In the genomic region with DNA sequence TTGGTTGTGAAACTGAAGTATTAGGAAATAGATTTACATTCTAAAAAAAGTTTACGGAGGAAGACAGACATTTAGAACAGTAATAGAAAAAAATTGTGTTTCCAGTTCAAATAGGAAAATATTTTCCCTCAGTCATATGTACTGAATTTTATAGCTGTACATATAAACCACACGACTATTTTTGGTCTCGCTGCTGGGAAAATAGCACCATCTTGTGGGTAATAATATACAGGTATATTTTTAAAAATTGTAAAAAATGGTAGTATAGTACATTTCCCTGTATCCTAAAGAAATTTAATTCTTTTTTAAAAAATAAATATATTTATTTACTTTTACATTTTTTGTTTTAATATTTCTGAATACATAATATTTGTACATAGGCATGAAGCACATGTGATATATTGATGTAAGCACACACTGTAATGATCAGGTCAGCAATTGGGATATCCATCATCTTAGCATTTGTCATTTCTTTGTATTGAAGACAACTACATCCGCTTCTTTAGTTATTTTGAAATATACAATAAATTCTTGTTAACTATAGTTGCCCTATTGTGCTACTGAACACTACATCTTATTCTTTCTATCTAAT, we compare ENCODE assay signal across 8 cellular contexts.
DNase-seq lines count a peak whose midpoint lies in the region; ATAC-seq and TF ChIP-seq lines count a peak whose summit lies in the region.
"Had no signal": no experiment of that assay in that cellular context is flagged by ENCODE, and none has a peak within 500 bp of the region (broad histone marks: within the 10 kb centered on the region; RNA-seq: fewer than 3 reads in every experiment).

No MANE protein-coding gene starts in this region.

- H3K4me1 ChIP-seq in Loucy (ENCODE audit: insufficient read depth, low read length, poor library complexity, severe bottlenecking) = peaks cover 8% of the 10 kb centered on the region
- H3K4me1 ChIP-seq in body of pancreas = peaks cover 9% of the 10 kb centered on the region
- H3K4me1 ChIP-seq in psoas muscle = no peaks in the 10 kb centered on the region

- H3K4me1 Mint-ChIP-seq in neural crest cell = no peaks in the 10 kb centered on the region
- H3K4me1 Mint-ChIP-seq: IgD-negative memory B cell had no signal

- 0 out of 2 replicates have a peak overlapping the region, but pooled peaks have one; percentile 13 for H2AFZ ChIP-seq in Loucy (ENCODE audit: low read length)

- intact Hi-C loops in body of pancreas (cut with DNase I) (no loop called here), psoas muscle (cut with DNase I) (loop anchor here in 1 of 2 donors (10.0 kb wide), 1 partner anchor 374 kb away; no protein-coding TSS in a partner anchor)

- H4K20me1 ChIP-seq in Loucy (ENCODE audit: insufficient read depth, low read length, poor library complexity, severe bottlenecking) = no peaks in the 10 kb centered on the region

- no peak overlapping the region for H3K4me2 ChIP-seq in Loucy (ENCODE audit: low read depth, low read length, poor library complexity, severe bottlenecking)

- peaks cover 3% of the 10 kb centered on the region for H3K27me3 Mint-ChIP-seq in neural crest cell (ENCODE audit: low read depth)

- no peaks in the 10 kb centered on the region for H3K9me2 ChIP-seq in Loucy (replicated peaks; ENCODE audit: low read depth, low read length)

- H3K9me3 ChIP-seq in Loucy (ENCODE audit: insufficient read depth, low read depth, low read length) = no peaks in the 10 kb centered on the region
- no peaks in the 10 kb centered on the region for H3K9me3 ChIP-seq in body of pancreas
- no peaks in the 10 kb centered on the region for H3K9me3 ChIP-seq in psoas muscle

- H3K9me3 Mint-ChIP-seq in neural crest cell = no peaks in the 10 kb centered on the region
- H3K9me3 Mint-ChIP-seq: IgD-negative memory B cell had no signal

- no peaks in the 10 kb centered on the region for H3K36me3 Mint-ChIP-seq in neural crest cell (ENCODE audit: low read depth)
- H3K36me3 Mint-ChIP-seq: IgD-negative memory B cell had no signal

- no peak for TF ChIP-seq POLR2A in body of pancreas (IDR thresholded peaks at IDR 0.05)

- WGBS in body of pancreas, 2 donors = 19 to 21% methylated on average over 4 of the region's 4 CpGs
- WGBS in psoas muscle, 3 donors = 51 to 54% (median 52%) methylated on average over 4 of the region's 4 CpGs

- H3F3A ChIP-seq in Loucy (ENCODE audit: low read depth) = no peaks in the 10 kb centered on the region

- peak; percentile 58 for ATAC-seq in GM18519 (IDR thresholded peaks at IDR 0.05; ENCODE audit: low FRiP score, unreplicated experiment)
- ATAC-seq in body of pancreas = peak; percentile 45
- ATAC-seq in psoas muscle = no peak
- ATAC-seq in GM19035 (IDR thresholded peaks at IDR 0.05; ENCODE audit: unreplicated experiment) = no peak

- no peak overlapping the region for H3K4me3 ChIP-seq in Loucy (ENCODE audit: low read length, poor library complexity, severe bottlenecking)
- no peak overlapping the region for H3K4me3 ChIP-seq in body of pancreas
- no peak overlapping the region for H3K4me3 ChIP-seq in psoas muscle

- no peak overlapping the region for H3K4me3 Mint-ChIP-seq in neural crest cell
- H3K4me3 Mint-ChIP-seq: IgD-negative memory B cell had no signal

- no peaks in the 10 kb centered on the region for H3K79me2 ChIP-seq in Loucy (ENCODE audit: insufficient read depth, low read length)

- H3K27me3 ChIP-seq in Loucy (ENCODE audit: insufficient read depth, low read length, poor library complexity, severe bottlenecking) = no peaks in the 10 kb centered on the region
- peaks cover 0 to 6% of the 10 kb centered on the region in 2 donors for H3K27me3 ChIP-seq in body of pancreas
- no peaks in the 10 kb centered on the region for H3K27me3 ChIP-seq in psoas muscle (ENCODE audit: insufficient read depth in 3 of 3, low read length in 2 of 3)

- H3K27ac Mint-ChIP-seq in neural crest cell (ENCODE audit: unreplicated experiment) = no peak overlapping the region
- H3K27ac Mint-ChIP-seq: IgD-negative memory B cell had no signal

- H3K27ac ChIP-seq in body of pancreas (no peak overlapping the region), psoas muscle (no peak overlapping the region)

- TF ChIP-seq CTCF in Loucy (conservative IDR thresholded peaks at IDR 0.05; ENCODE audit: low read length) (peak; percentile 63), body of pancreas (IDR thresholded peaks at IDR 0.05) (peak; percentile 24 to 63 (median 52)), neural crest cell (conservative IDR thresholded peaks at IDR 0.05) (peak; percentile 74), psoas muscle (IDR thresholded peaks at IDR 0.05) (no peak)

- no peak for DNase-seq in body of pancreas
- no peak for DNase-seq in neural crest cell (ENCODE audit: low read depth, low spot score)
- no peak for DNase-seq in amygdala (lab: John Stamatoyannopoulos, UW)
- no peak for DNase-seq in psoas muscle

- H3K36me3 ChIP-seq in Loucy (ENCODE audit: insufficient read depth, low read length) = no peaks in the 10 kb centered on the region
- no peaks in the 10 kb centered on the region for H3K36me3 ChIP-seq in body of pancreas (replicated peaks in 1 of 2; ENCODE audit: insufficient read depth in 1 of 2, low read depth in 2 of 2)
- no peaks in the 10 kb centered on the region for H3K36me3 ChIP-seq in psoas muscle (ENCODE audit: insufficient read depth in 1 of 2, low read depth in 1 of 2)

- no peak overlapping the region for H3K9ac ChIP-seq in Loucy (ENCODE audit: low read depth, low read length, poor library complexity, severe bottlenecking)

Comparison
In these comparisons a context has a peak if more than half of its experiments do, and no peak if none do; other contexts are left out.
1. ATAC-seq: peak in GM18519 (single experiment) and body of pancreas (single experiment); none in psoas muscle (0 of 4) and GM19035 (single experiment).